1 cellular context compared by ENCODE assay signal in the genomic region with DNA sequence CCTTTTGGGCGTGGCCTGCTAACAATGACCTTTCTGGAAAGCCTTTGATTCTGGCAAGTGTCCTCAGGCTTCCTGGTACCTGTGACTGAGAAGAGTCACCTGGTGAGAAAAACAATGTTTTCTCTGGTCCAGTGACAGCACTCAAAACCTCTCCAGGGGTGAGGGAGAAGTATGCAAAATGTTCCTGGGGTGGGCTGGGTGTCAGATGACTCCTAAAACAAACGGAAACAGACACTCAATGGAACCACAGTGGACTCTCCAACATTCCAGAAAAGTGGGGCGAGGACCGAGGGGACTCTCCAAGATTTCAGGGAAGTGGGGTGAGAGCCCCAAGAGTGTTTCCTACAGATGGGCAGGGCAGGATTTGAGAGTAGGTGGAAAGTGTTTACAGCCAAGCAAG.
TF ChIP-seq lines count a peak whose summit lies in the region.

No MANE protein-coding gene starts in this region.

TF ChIP-seq in GM23338, 12 proteins besides CTCF, POLR2A, EP300 and RAD21 (continued from another document):
- TF ChIP-seq STAT1 (IDR thresholded peaks at IDR 0.05; ENCODE audit: unreplicated experiment) (no peak), EZH2phosphoT487 (IDR thresholded peaks at IDR 0.05; ENCODE audit: unreplicated experiment) (no peak), POLR2AphosphoS5 (IDR thresholded peaks at IDR 0.05; ENCODE audit: low read depth) (no peak), EZH2 (IDR thresholded peaks at IDR 0.05; ENCODE audit: low read depth, unreplicated experiment) (no peak)
- TF ChIP-seq, protein P1, sequence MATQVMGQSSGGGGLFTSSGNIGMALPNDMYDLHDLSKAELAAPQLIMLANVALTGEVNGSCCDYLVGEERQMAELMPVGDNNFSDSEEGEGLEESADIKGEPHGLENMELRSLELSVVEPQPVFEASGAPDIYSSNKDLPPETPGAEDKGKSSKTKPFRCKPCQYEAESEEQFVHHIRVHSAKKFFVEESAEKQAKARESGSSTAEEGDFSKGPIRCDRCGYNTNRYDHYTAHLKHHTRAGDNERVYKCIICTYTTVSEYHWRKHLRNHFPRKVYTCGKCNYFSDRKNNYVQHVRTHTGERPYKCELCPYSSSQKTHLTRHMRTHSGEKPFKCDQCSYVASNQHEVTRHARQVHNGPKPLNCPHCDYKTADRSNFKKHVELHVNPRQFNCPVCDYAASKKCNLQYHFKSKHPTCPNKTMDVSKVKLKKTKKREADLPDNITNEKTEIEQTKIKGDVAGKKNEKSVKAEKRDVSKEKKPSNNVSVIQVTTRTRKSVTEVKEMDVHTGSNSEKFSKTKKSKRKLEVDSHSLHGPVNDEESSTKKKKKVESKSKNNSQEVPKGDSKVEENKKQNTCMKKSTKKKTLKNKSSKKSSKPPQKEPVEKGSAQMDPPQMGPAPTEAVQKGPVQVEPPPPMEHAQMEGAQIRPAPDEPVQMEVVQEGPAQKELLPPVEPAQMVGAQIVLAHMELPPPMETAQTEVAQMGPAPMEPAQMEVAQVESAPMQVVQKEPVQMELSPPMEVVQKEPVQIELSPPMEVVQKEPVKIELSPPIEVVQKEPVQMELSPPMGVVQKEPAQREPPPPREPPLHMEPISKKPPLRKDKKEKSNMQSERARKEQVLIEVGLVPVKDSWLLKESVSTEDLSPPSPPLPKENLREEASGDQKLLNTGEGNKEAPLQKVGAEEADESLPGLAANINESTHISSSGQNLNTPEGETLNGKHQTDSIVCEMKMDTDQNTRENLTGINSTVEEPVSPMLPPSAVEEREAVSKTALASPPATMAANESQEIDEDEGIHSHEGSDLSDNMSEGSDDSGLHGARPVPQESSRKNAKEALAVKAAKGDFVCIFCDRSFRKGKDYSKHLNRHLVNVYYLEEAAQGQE (IDR thresholded peaks at IDR 0.05; ENCODE audit: unreplicated experiment) = no peak
- TF ChIP-seq, protein P2, sequence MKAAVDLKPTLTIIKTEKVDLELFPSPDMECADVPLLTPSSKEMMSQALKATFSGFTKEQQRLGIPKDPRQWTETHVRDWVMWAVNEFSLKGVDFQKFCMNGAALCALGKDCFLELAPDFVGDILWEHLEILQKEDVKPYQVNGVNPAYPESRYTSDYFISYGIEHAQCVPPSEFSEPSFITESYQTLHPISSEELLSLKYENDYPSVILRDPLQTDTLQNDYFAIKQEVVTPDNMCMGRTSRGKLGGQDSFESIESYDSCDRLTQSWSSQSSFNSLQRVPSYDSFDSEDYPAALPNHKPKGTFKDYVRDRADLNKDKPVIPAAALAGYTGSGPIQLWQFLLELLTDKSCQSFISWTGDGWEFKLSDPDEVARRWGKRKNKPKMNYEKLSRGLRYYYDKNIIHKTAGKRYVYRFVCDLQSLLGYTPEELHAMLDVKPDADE (IDR thresholded peaks at IDR 0.05) = no peak
TF ChIP-seq in GM23338: peak in this region for 0.
